Comparison of ENCODE assay signal across 22 cellular contexts in the genomic region with DNA sequence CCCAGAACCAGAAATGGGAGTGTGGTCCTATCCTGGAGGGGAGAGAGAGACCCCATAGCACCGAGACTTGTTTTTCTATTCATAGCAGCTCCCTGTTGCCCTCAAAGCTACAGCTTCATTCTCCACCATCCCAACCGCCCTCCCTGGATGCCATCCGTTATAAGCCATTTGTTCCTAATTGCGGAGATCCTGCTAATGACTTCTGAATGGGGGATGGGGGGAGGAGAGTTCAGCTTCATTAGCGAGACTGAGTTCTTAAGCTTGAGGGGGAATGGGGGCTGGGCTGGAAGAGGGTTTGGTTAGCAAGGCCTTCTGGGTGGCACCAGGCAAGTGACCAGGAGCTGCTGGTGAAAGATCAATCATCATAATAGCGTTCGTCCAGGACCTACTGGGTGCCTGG. TPM values are rescaled to one million over a fixed set of nuclear protein-coding genes. Genes with fewer than 3 reads are reported as not detected.
DNase-seq lines count a peak whose midpoint lies in the region; ATAC-seq, FAIRE-seq and TF ChIP-seq lines count a peak whose summit lies in the region.
"Had no signal": no experiment of that assay in that cellular context is flagged by ENCODE, and none has a peak within 500 bp of the region (broad histone marks: within the 10 kb centered on the region; RNA-seq: fewer than 3 reads in every experiment).

No MANE protein-coding gene starts in this region.

- peak overlapping the region; percentile 35 for H3K4me3 Mint-ChIP-seq in glutamatergic neuron (ENCODE audit: unreplicated experiment)
- H3K4me3 Mint-ChIP-seq in neural crest cell: peak overlapping the region; percentile 28
- no peak overlapping the region for H3K4me3 Mint-ChIP-seq in natural killer cell treated with Interleukin-12 subunit alpha and Interleukin-12 subunit beta and Interleukin-15 and Interleukin-18, amount 100 ng/mL, for 72 hours
- H3K4me3 Mint-ChIP-seq: CD14-positive monocyte; CD8-positive, alpha-beta T cell had no signal

- DNase-seq in NCI-H82 (lab: John Stamatoyannopoulos, UW) (peak; percentile 89), glutamatergic neuron (no peak), neural crest cell (ENCODE audit: low read depth, low spot score) (no peak), thyroid gland (no peak), tibial artery (no peak), GM12892 (ENCODE audit: insufficient read length) (no peak), NCI-H187 treated with DMSO at 0.1 percent for 48 hours (lab: John Stamatoyannopoulos, UW) (no peak)
- no peak for DNase-seq in natural killer cell treated with Interleukin-12 subunit alpha and Interleukin-12 subunit beta and Interleukin-15 and Interleukin-18, amount 100 ng/mL, for 72 hours (ENCODE audit: low spot score)
- DNase-seq: BE2C; CD8-positive, alpha-beta T cell; COR-L47; DMS153; DMS79 treated with DMSO at 0.1 percent for 48 hours; EL; IMR-90 had no signal

- H3K9me3 Mint-ChIP-seq in glutamatergic neuron (ENCODE audit: unreplicated experiment): peaks cover 6% of the 10 kb centered on the region
- H3K9me3 Mint-ChIP-seq in neural crest cell: no peaks in the 10 kb centered on the region
- no peaks in the 10 kb centered on the region for H3K9me3 Mint-ChIP-seq in natural killer cell treated with Interleukin-12 subunit alpha and Interleukin-12 subunit beta and Interleukin-15 and Interleukin-18, amount 100 ng/mL, for 72 hours
- H3K9me3 Mint-ChIP-seq: CD14-positive monocyte; CD8-positive, alpha-beta T cell had no signal

- no peak overlapping the region for H3K4me3 ChIP-seq in thyroid gland (replicated peaks in 1 of 3)
- no peak overlapping the region for H3K4me3 ChIP-seq in tibial artery
- H3K4me3 ChIP-seq: A549 had no signal

- H3K27ac Mint-ChIP-seq in glutamatergic neuron (ENCODE audit: unreplicated experiment) (peak overlapping the region; percentile 49), neural crest cell (ENCODE audit: unreplicated experiment) (no peak overlapping the region)
- no peak overlapping the region for H3K27ac Mint-ChIP-seq in natural killer cell treated with Interleukin-12 subunit alpha and Interleukin-12 subunit beta and Interleukin-15 and Interleukin-18, amount 100 ng/mL, for 72 hours
- H3K27ac Mint-ChIP-seq: CD14-positive monocyte; CD8-positive, alpha-beta T cell had no signal

- H3K36me3 Mint-ChIP-seq in glutamatergic neuron (ENCODE audit: unreplicated experiment) (no peaks in the 10 kb centered on the region), neural crest cell (ENCODE audit: low read depth) (no peaks in the 10 kb centered on the region)
- peaks cover 5% of the 10 kb centered on the region for H3K36me3 Mint-ChIP-seq in natural killer cell treated with Interleukin-12 subunit alpha and Interleukin-12 subunit beta and Interleukin-15 and Interleukin-18, amount 100 ng/mL, for 72 hours

- H3K36me3 ChIP-seq in thyroid gland (no peaks in the 10 kb centered on the region), tibial artery (peaks cover 4 to 48% (median 14%) of the 10 kb centered on the region in 3 donors)
- H3K36me3 ChIP-seq: BE2C had no signal

- peaks cover 13% of the 10 kb centered on the region for H3K27me3 Mint-ChIP-seq in glutamatergic neuron (ENCODE audit: unreplicated experiment)
- no peaks in the 10 kb centered on the region for H3K27me3 Mint-ChIP-seq in neural crest cell (ENCODE audit: low read depth)
- H3K27me3 Mint-ChIP-seq in natural killer cell treated with Interleukin-12 subunit alpha and Interleukin-12 subunit beta and Interleukin-15 and Interleukin-18, amount 100 ng/mL, for 72 hours: no peaks in the 10 kb centered on the region

- H3K9me3 ChIP-seq in thyroid gland (no peaks in the 10 kb centered on the region), tibial artery (no peaks in the 10 kb centered on the region)
- H3K9me3 ChIP-seq: A549, BE2C had no signal

- no peak for FAIRE-seq in GM12892 (lab: Jason Lieb, UNC)
- FAIRE-seq: A549, D721Med, G401.6, GM12891, GM19239, H54 had no signal

- TF ChIP-seq CTCF in glutamatergic neuron (IDR thresholded peaks at IDR 0.05; ENCODE audit: partially characterized antibody, unreplicated experiment): no peak
- no peak for TF ChIP-seq CTCF in neural crest cell (conservative IDR thresholded peaks at IDR 0.05)
- TF ChIP-seq CTCF in thyroid gland (IDR thresholded peaks at IDR 0.05): no peak
- TF ChIP-seq CTCF in tibial artery (IDR thresholded peaks at IDR 0.05): no peak

- H3K4me1 ChIP-seq in thyroid gland (peaks cover 84 to 100% of the 10 kb centered on the region in 2 donors), tibial artery (peaks cover 6 to 74% (median 38%) of the 10 kb centered on the region in 4 donors)

- intact Hi-C loops in thyroid gland (cut with DNase I) (no loop called here), tibial artery (cut with DNase I; ENCODE audit: low total_unique reads) (no loop called here)

- ATAC-seq in natural killer cell treated with Interleukin-12 subunit alpha and Interleukin-12 subunit beta and Interleukin-15 and Interleukin-18, amount 100 ng/mL, for 72 hours: no peak
- ATAC-seq: A549; CD8-positive, alpha-beta T cell had no signal

- H3K4me1 Mint-ChIP-seq in glutamatergic neuron (ENCODE audit: low read depth, unreplicated experiment) (peaks cover 58% of the 10 kb centered on the region), neural crest cell (peaks cover 86% of the 10 kb centered on the region)
- peaks cover 15 to 54% of the 10 kb centered on the region in 2 donors for H3K4me1 Mint-ChIP-seq in natural killer cell treated with Interleukin-12 subunit alpha and Interleukin-12 subunit beta and Interleukin-15 and Interleukin-18, amount 100 ng/mL, for 72 hours (ENCODE audit: low read depth in 2 of 2)

- H3K27ac ChIP-seq in thyroid gland: peak overlapping the region in 2 of 3 donors; percentile 86
- H3K27ac ChIP-seq in tibial artery: no peak overlapping the region

- H3K27me3 ChIP-seq in thyroid gland (no peaks in the 10 kb centered on the region), tibial artery (no peaks in the 10 kb centered on the region)
- H3K27me3 ChIP-seq: BE2C had no signal

- 94 to 98% methylated on average over 7 of the region's 7 CpGs for WGBS in thyroid gland, 2 donors

- TF ChIP-seq POLR2A in thyroid gland (IDR thresholded peaks at IDR 0.05) (no peak), GM12892 (IDR thresholded peaks at IDR 0.05; ENCODE audit: low read depth, low read length) (no peak)

RNA-seq across cellular contexts. Expression of gene FOXP4, which starts 27.1 kb away (rescaled TPM):
- total RNA-seq in glutamatergic neuron (ENCODE audit: unreplicated experiment) (27.9 TPM), neural crest cell (57.9 and 62.4 TPM in 2 replicates), thyroid gland (10 to 100 TPM; 12.6 to 42.4 (median 23.7) TPM)
- polyA plus RNA-seq in GM12892 (2012; ENCODE audit: missing spikeins): 8.3 TPM
- 100 to 1,000 TPM in 1 of 2 donors, 10 to 100 TPM in 1; 52.4 to 110 TPM for total RNA-seq in natural killer cell treated with Interleukin-12 subunit alpha and Interleukin-12 subunit beta and Interleukin-15 and Interleukin-18, amount 100 ng/mL, for 72 hours

Comparison
In these comparisons a context has a peak if more than half of its experiments do, and no peak if none do; other contexts are left out.
1. H3K27ac ChIP-seq: peak in thyroid gland (2 of 3); none in tibial artery (0 of 2).